9 cellular contexts compared by ENCODE assay signal in the genomic region with DNA sequence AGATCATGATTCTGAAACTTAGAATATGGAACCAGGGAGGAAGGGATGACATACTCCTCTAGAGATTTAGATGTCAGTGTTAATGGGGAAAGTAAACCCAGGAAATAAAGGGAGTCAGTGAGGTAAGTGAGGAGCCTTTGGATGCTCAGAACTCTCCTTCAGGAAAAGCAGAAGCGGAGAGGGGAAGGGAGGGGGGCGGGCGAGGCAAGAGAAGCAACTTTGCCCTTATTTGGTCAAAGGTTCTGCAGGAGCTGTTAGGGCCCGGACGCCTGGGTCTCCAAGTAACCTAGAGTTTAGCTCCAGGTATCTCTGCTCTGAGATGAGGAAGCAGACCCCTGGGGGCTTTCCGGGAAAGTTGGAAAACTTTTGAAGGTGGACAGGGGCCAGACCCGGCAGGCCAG. TPM values are rescaled to one million over a fixed set of nuclear protein-coding genes. Genes with fewer than 3 reads are reported as not detected.
A peak's percentile ranks its signal among the peaks of the same experiment; 100 is the strongest.
DNase-seq lines count a peak whose midpoint lies in the region; ATAC-seq, FAIRE-seq and TF ChIP-seq lines count a peak whose summit lies in the region.
"Had no signal": no experiment of that assay in that cellular context is flagged by ENCODE, and none has a peak within 500 bp of the region (broad histone marks: within the 10 kb centered on the region; RNA-seq: fewer than 3 reads in every experiment).

No MANE protein-coding gene starts in this region.

- SMC1A ChIA-PET in GM12878 (lab: Charles Lee; ENCODE audit: uncharacterized antibody, unreplicated experiment): interaction anchor here (7.1 kb wide), 1 partner anchor 20 kb away, joined by 50 read pairs; the partner anchor contains the start of gene SPAG7

- peak overlapping the region; percentile 96 for H3K4me3 ChIP-seq in GM12878

- peak overlapping the region; percentile 55 for H3K4me2 ChIP-seq in GM12878 (ENCODE audit: control insufficient read depth, insufficient read depth)

- H3K4me1 Mint-ChIP-seq in CD14-positive monocyte (peaks cover 65% of the 10 kb centered on the region), mesothelial cell of epicardium (peaks cover 41% of the 10 kb centered on the region)

- 0% methylated on average over 6 of the region's 7 CpGs for WGBS in GM12878 (ENCODE audit: insufficient coverage, insufficient replicate concordance, low lambda C conversion rate, missing lambda C conversion rate)

- intact Hi-C loops in CD14-positive monocyte (cut with micrococcal nuclease): loop anchor here in 1 of 2 donors (5.0 kb wide), 2 partner anchors 45 to 180 kb away; partner anchors contain the start of gene CHRNE
- intact Hi-C loops in GM12878 (cut with micrococcal nuclease; ENCODE audit: unreplicated experiment): no loop called here

- H3K27me3 ChIP-seq in GM12878 (replicated peaks in 1 of 2; ENCODE audit: control insufficient read depth in 2 of 2, insufficient read depth in 2 of 2, low read length in 1 of 2): no peaks in the 10 kb centered on the region

- FAIRE-seq in GM12878 (lab: Jason Lieb, UNC): no peak

- H3K27ac ChIP-seq in GM12878 (ENCODE audit: control insufficient read depth, insufficient read depth): peak overlapping the region; percentile 100

- H3K9me3 Mint-ChIP-seq in CD14-positive monocyte (no peaks in the 10 kb centered on the region), mesothelial cell of epicardium (no peaks in the 10 kb centered on the region)

- ATAC-seq in GM12878: no peak
- ATAC-seq in GM21825 (IDR thresholded peaks at IDR 0.05; ENCODE audit: unreplicated experiment): no peak

- peaks cover 51% of the 10 kb centered on the region for H3K4me1 ChIP-seq in GM12878 (ENCODE audit: control insufficient read depth, insufficient read depth, low read length)

- H3K9ac ChIP-seq in GM12878 (ENCODE audit: control insufficient read depth, insufficient read depth, low read length): peak overlapping the region; percentile 100

- H2AFZ ChIP-seq in GM12878 (ENCODE audit: control insufficient read depth, low read depth, low read length): no peak overlapping the region

- DNase-seq in CD14-positive monocyte (ENCODE audit: low spot score) (no peak), Kasumi-1 (lab: John Stamatoyannopoulos, UW) (peak; percentile 12 to 23), GM12878 (ENCODE audit: low read depth, low spot score) (no peak), mesothelial cell of epicardium (ENCODE audit: low spot score in 2 of 2, unreplicated experiment in 2 of 2) (no peak), NCI-H345 treated with DMSO at 0.1 percent for 48 hours (lab: John Stamatoyannopoulos, UW; ENCODE audit: unreplicated experiment) (no peak)
- DNase-seq in activated effector memory CD4-positive, alpha-beta T cell treated with anti-CD3 and anti-CD28 coated beads, Interleukin-2, amount 50 U/mL, for 16 hours: no peak
- no peak for DNase-seq in stimulated activated CD4-positive, alpha-beta T cell treated with anti-CD3 and anti-CD28 coated beads, Interleukin-12 subunit alpha, Interleukin-12 subunit beta, amount 100 ng/mL, for 4 hours

- POLR2A ChIA-PET in GM12878 (lab: Charles Lee): interaction anchor here (0.8 to 17.5 kb wide), 3 partner anchors 19 to 115 kb away, joined by 4 to 272 read pairs (median 5); partner anchors contain the start of genes INCA1, KIF1C and SPAG7

- RAD21 ChIA-PET in GM12878 (lab: Charles Lee; ENCODE audit: unreplicated experiment): interaction anchor here (0.7 to 9.8 kb wide), 5 partner anchors 7 to 44 kb away, joined by 3 to 73 read pairs (median 4); partner anchors contain the start of genes CAMTA2, CHRNE, RNF167 and SLC25A11

- TF ChIP-seq CTCF in CD14-positive monocyte (IDR thresholded peaks at IDR 0.05) (no peak), GM12878 (IDR thresholded peaks at IDR 0.05 in 2 of 3, conservative IDR thresholded peaks at IDR 0.05 in 1 of 3; ENCODE audit: control insufficient read depth in 2 of 3, extremely low read depth in 1 of 3, insufficient read depth in 1 of 3, low read depth in 3 of 3, low read length in 3 of 3) (no peak), mesothelial cell of epicardium (IDR thresholded peaks at IDR 0.05; ENCODE audit: unreplicated experiment) (no peak)

- TF ChIP-seq EP300 in GM12878 (IDR thresholded peaks at IDR 0.05; ENCODE audit: borderline replicate concordance in 1 of 2, control insufficient read depth in 1 of 2, low read depth in 2 of 2, low read length in 2 of 2): no peak

- TF ChIP-seq POLR2A in GM12878 (IDR thresholded peaks at IDR 0.05; ENCODE audit: low read depth, low read length): no peak

- CTCF ChIA-PET in GM12878 (lab: Yijun Ruan, JAX): interaction anchor here (1.0 to 3.3 kb wide), 3 partner anchors 19 to 38 kb away, joined by 4 to 13 read pairs (median 12); partner anchors contain the start of gene SPAG7

- peak overlapping the region; percentile 95 to 99 (median 97) for H3K27ac Mint-ChIP-seq in CD14-positive monocyte
- H3K27ac Mint-ChIP-seq in mesothelial cell of epicardium: peak overlapping the region; percentile 93

- H3K36me3 Mint-ChIP-seq in CD14-positive monocyte: peaks cover 40 to 47% of the 10 kb centered on the region in 2 donors
- peaks cover 8% of the 10 kb centered on the region for H3K36me3 Mint-ChIP-seq in mesothelial cell of epicardium

- peak overlapping the region; percentile 96 to 97 for H3K4me3 Mint-ChIP-seq in CD14-positive monocyte
- peak overlapping the region; percentile 93 for H3K4me3 Mint-ChIP-seq in mesothelial cell of epicardium

- peaks cover 77% of the 10 kb centered on the region for H3K79me2 ChIP-seq in GM12878 (ENCODE audit: control insufficient read depth, insufficient read depth, low read length)

- BruUV-seq in GM12878 (replicated peaks; lab: Mats Ljungman, UMichigan): no TSS peak

- peaks cover 5% of the 10 kb centered on the region for H4K20me1 ChIP-seq in GM12878 (ENCODE audit: control insufficient read depth, insufficient read depth)

- H3K36me3 ChIP-seq in GM12878 (ENCODE audit: control insufficient read depth in 2 of 2, insufficient read depth in 2 of 2, low read length in 1 of 2): peaks cover 20% of the 10 kb centered on the region in 2 experiments

- H3K27me3 Mint-ChIP-seq in CD14-positive monocyte (ENCODE audit: low read depth in 3 of 3): peaks cover 2 to 8% (median 3%) of the 10 kb centered on the region in 3 donors
- H3K27me3 Mint-ChIP-seq in mesothelial cell of epicardium (ENCODE audit: low read depth): no peaks in the 10 kb centered on the region

- in situ Hi-C loops in GM12878 (cut with MboI): no loop called here

- no peaks in the 10 kb centered on the region for H3K9me3 ChIP-seq in GM12878 (replicated peaks; ENCODE audit: control insufficient read depth, insufficient read depth, low read length)

- no peak for TF ChIP-seq RAD21 in GM12878 (IDR thresholded peaks at IDR 0.05; ENCODE audit: insufficient read depth, low read depth, low read length)

RNA-seq across cellular contexts. Expression of gene PFN1, which starts 1.3 kb away (rescaled TPM):
- polyA plus RNA-seq in CD14-positive monocyte (1,000 to 10,000 TPM; 1,582 to 1,613 TPM), GM12878 (2011; rRNA removed) (705 and 1,560 TPM in 2 replicates), GM12878 (2014; fragmentation: Illumina TruSeq; extraction: Trizol) (1,675 and 1,933 TPM in 2 replicates), GM12878 (2014; fragmentation: Nextera tagmentation; extraction: Ambion mirVana) (100 to 1,000 TPM; 154 to 558 TPM), GM12878 (2014; rRNA removed) (3,016 and 4,055 TPM in 2 replicates), GM12878 (2016; fragmentation: Nextera tagmentation; extraction: Ambion mirVana) (1,000 to 10,000 TPM; 3,739 to 3,892 TPM)
- 131 and 144 TPM in 2 replicates for total RNA-seq in GM12878 (2013; cell fraction: nucleolus; rRNA removed)
- total RNA-seq in GM12878 (2014; rRNA removed) (1,668 and 2,039 TPM in 2 replicates), GM12878 (2014; rRNA removed; fragmentation: Illumina TruSeq; extraction: Trizol) (812 and 920 TPM in 2 replicates), GM12878 (2021) (1,903 and 1,912 TPM in 2 replicates), mesothelial cell of epicardium (357 to 377 TPM (median 370 TPM) in 3 replicates)
- polyA plus RNA-seq in GM12878 (2011; ENCODE audit: low read depth): 909 TPM
- polyA plus RNA-seq in GM12878 (2011; cell fraction: cytosol; rRNA removed): 2,124 and 2,184 TPM in 2 replicates
- 1,008 and 1,226 TPM in 2 replicates for polyA plus RNA-seq in GM12878 (2011; cell fraction: nucleus; rRNA removed)
- polyA plus RNA-seq in GM12878 (2012): 1,629 and 1,984 TPM in 2 replicates
- 545 and 728 TPM in 2 replicates for polyA minus RNA-seq in GM12878 (2011; rRNA and poly(A)+ RNA removed)
- 829 and 978 TPM in 2 replicates for polyA minus RNA-seq in GM12878 (2011; cell fraction: cytosol; rRNA and poly(A)+ RNA removed)
- polyA minus RNA-seq in GM12878 (2011; cell fraction: nucleus; rRNA and poly(A)+ RNA removed): 245 and 466 TPM in 2 replicates

RNA-seq across cellular contexts. Expression of gene ENO3, which starts 3.9 kb away (rescaled TPM):
- under 1 TPM; 0.36 to 0.60 TPM for polyA plus RNA-seq in CD14-positive monocyte
- 24.4 and 27.3 TPM in 2 replicates for total RNA-seq in GM12878 (2013; cell fraction: nucleolus; rRNA removed)
- 10.4 and 11.1 TPM in 2 replicates for total RNA-seq in GM12878 (2014; rRNA removed)
- total RNA-seq in GM12878 (2014; rRNA removed; fragmentation: Illumina TruSeq; extraction: Trizol): 9.7 and 10.4 TPM in 2 replicates
- 24.4 and 28.4 TPM in 2 replicates for total RNA-seq in GM12878 (2021)
- polyA plus RNA-seq in GM12878 (2011; ENCODE audit: low read depth): 43.3 TPM
- polyA plus RNA-seq in GM12878 (2011; rRNA removed): 19.8 and 25.6 TPM in 2 replicates
- 24.3 and 32.1 TPM in 2 replicates for polyA plus RNA-seq in GM12878 (2011; cell fraction: cytosol; rRNA removed)
- 316 and 330 TPM in 2 replicates for polyA plus RNA-seq in GM12878 (2011; cell fraction: nucleus; rRNA removed)
- 39.6 and 43.1 TPM in 2 replicates for polyA plus RNA-seq in GM12878 (2012)
- 9.0 and 15.2 TPM in 2 replicates for polyA plus RNA-seq in GM12878 (2014; fragmentation: Illumina TruSeq; extraction: Trizol)
- polyA plus RNA-seq in GM12878 (2014; fragmentation: Nextera tagmentation; extraction: Ambion mirVana): 10 to 100 TPM in 1 of 2 experiments, 1 to 10 TPM in 1; 6.8 to 14.5 TPM
- polyA plus RNA-seq in GM12878 (2014; rRNA removed): 26.3 and 31.5 TPM in 2 replicates
- polyA plus RNA-seq in GM12878 (2016; fragmentation: Nextera tagmentation; extraction: Ambion mirVana): 10 to 100 TPM; 18.8 to 19.7 TPM
- polyA minus RNA-seq in GM12878 (2011; rRNA and poly(A)+ RNA removed): 8.6 and 14.5 TPM in 2 replicates
- 7.9 and 9.0 TPM in 2 replicates for polyA minus RNA-seq in GM12878 (2011; cell fraction: cytosol; rRNA and poly(A)+ RNA removed)
- polyA minus RNA-seq in GM12878 (2011; cell fraction: nucleus; rRNA and poly(A)+ RNA removed): 23.0 and 30.4 TPM in 2 replicates
- total RNA-seq in mesothelial cell of epicardium: 21.2 to 25.3 TPM (median 22.4 TPM) in 3 replicates

RNA-seq across cellular contexts. Expression of gene RNF167, which starts 6.9 kb away (rescaled TPM):
- polyA plus RNA-seq in CD14-positive monocyte: 10 to 100 TPM; 17.2 to 20.6 TPM
- 36.5 and 46.0 TPM in 2 replicates for total RNA-seq in GM12878 (2013; cell fraction: nucleolus; rRNA removed)
- 47.6 and 52.9 TPM in 2 replicates for total RNA-seq in GM12878 (2014; rRNA removed)
- total RNA-seq in GM12878 (2014; rRNA removed; fragmentation: Illumina TruSeq; extraction: Trizol): 57.4 and 63.9 TPM in 2 replicates
- 86.5 and 91.3 TPM in 2 replicates for total RNA-seq in GM12878 (2021)
- 69.5 TPM for polyA plus RNA-seq in GM12878 (2011; ENCODE audit: low read depth)
- 58.4 and 90.7 TPM in 2 replicates for polyA plus RNA-seq in GM12878 (2011; rRNA removed)
- 174 and 192 TPM in 2 replicates for polyA plus RNA-seq in GM12878 (2011; cell fraction: cytosol; rRNA removed)
- polyA plus RNA-seq in GM12878 (2011; cell fraction: nucleus; rRNA removed): 178 and 241 TPM in 2 replicates
- polyA plus RNA-seq in GM12878 (2012): 87.5 and 90.3 TPM in 2 replicates
- polyA plus RNA-seq in GM12878 (2014; fragmentation: Illumina TruSeq; extraction: Trizol): 132 and 147 TPM in 2 replicates
- polyA plus RNA-seq in GM12878 (2014; fragmentation: Nextera tagmentation; extraction: Ambion mirVana): 10 to 100 TPM; 33.6 to 35.3 TPM
- 87.1 and 87.9 TPM in 2 replicates for polyA plus RNA-seq in GM12878 (2014; rRNA removed)
- polyA plus RNA-seq in GM12878 (2016; fragmentation: Nextera tagmentation; extraction: Ambion mirVana): 10 to 100 TPM; 49.7 to 57.7 TPM
- 68.8 and 133 TPM in 2 replicates for polyA minus RNA-seq in GM12878 (2011; rRNA and poly(A)+ RNA removed)
- 54.1 and 60.8 TPM in 2 replicates for polyA minus RNA-seq in GM12878 (2011; cell fraction: cytosol; rRNA and poly(A)+ RNA removed)
- 41.7 and 74.5 TPM in 2 replicates for polyA minus RNA-seq in GM12878 (2011; cell fraction: nucleus; rRNA and poly(A)+ RNA removed)
- 72.3 to 74.6 TPM (median 73.1 TPM) in 3 replicates for total RNA-seq in mesothelial cell of epicardium

RNA-seq across cellular contexts. Expression of gene SLC25A11, which starts 7.2 kb away (rescaled TPM):
- polyA plus RNA-seq in CD14-positive monocyte (100 to 1,000 TPM; 111 to 138 TPM), GM12878 (2011; rRNA removed) (11.8 and 28.2 TPM in 2 replicates), GM12878 (2014; fragmentation: Illumina TruSeq; extraction: Trizol) (19.1 and 59.2 TPM in 2 replicates), GM12878 (2014; fragmentation: Nextera tagmentation; extraction: Ambion mirVana) (10 to 100 TPM in 1 of 2 experiments, 1 to 10 TPM in 1; 5.8 to 10.9 TPM), GM12878 (2014; rRNA removed) (70.9 and 72.5 TPM in 2 replicates), GM12878 (2016; fragmentation: Nextera tagmentation; extraction: Ambion mirVana) (100 to 1,000 TPM; 141 to 142 TPM)
- 39.8 and 41.2 TPM in 2 replicates for total RNA-seq in GM12878 (2013; cell fraction: nucleolus; rRNA removed)
- total RNA-seq in GM12878 (2014; rRNA removed) (82.7 and 91.4 TPM in 2 replicates), GM12878 (2014; rRNA removed; fragmentation: Illumina TruSeq; extraction: Trizol) (32.1 and 35.2 TPM in 2 replicates), GM12878 (2021) (73.7 and 82.2 TPM in 2 replicates), mesothelial cell of epicardium (52.5 to 54.2 TPM (median 53.9 TPM) in 3 replicates)
- 14.1 TPM for polyA plus RNA-seq in GM12878 (2011; ENCODE audit: low read depth)
- polyA plus RNA-seq in GM12878 (2011; cell fraction: cytosol; rRNA removed): 50.2 TPM in 2 replicates
- 59.6 and 63.5 TPM in 2 replicates for polyA plus RNA-seq in GM12878 (2011; cell fraction: nucleus; rRNA removed)
- polyA plus RNA-seq in GM12878 (2012): 33.1 and 38.0 TPM in 2 replicates
- 23.3 and 40.2 TPM in 2 replicates for polyA minus RNA-seq in GM12878 (2011; rRNA and poly(A)+ RNA removed)
- polyA minus RNA-seq in GM12878 (2011; cell fraction: cytosol; rRNA and poly(A)+ RNA removed): 12.2 and 13.4 TPM in 2 replicates
- 32.0 and 59.6 TPM in 2 replicates for polyA minus RNA-seq in GM12878 (2011; cell fraction: nucleus; rRNA and poly(A)+ RNA removed)

RNA-seq across cellular contexts. Expression of gene GP1BA, which starts 14.9 kb away (rescaled TPM):
- polyA plus RNA-seq in CD14-positive monocyte (under 1 TPM; 0.24 to 0.29 TPM), GM12878 (2011; rRNA removed) (not detected in 2 replicates), GM12878 (2014; fragmentation: Illumina TruSeq; extraction: Trizol) (0.25 and 0.59 TPM in 2 replicates), GM12878 (2014; fragmentation: Nextera tagmentation; extraction: Ambion mirVana) (under 1 TPM; 0.05 to 0.11 TPM), GM12878 (2014; rRNA removed) (0.28 and 0.43 TPM in 2 replicates), GM12878 (2016; fragmentation: Nextera tagmentation; extraction: Ambion mirVana) (under 1 TPM; 0.35 to 0.64 TPM)
- total RNA-seq in GM12878 (2013; cell fraction: nucleolus; rRNA removed): not detected in 2 replicates
- total RNA-seq in GM12878 (2014; rRNA removed) (0.06 and 0.49 TPM in 2 replicates), GM12878 (2014; rRNA removed; fragmentation: Illumina TruSeq; extraction: Trizol) (0.04 and 0.14 TPM in 2 replicates), GM12878 (2021) (0.67 and 0.74 TPM in 2 replicates), mesothelial cell of epicardium (not detected in 3 replicates)
- 1.9 TPM for polyA plus RNA-seq in GM12878 (2011; ENCODE audit: low read depth)
- polyA plus RNA-seq in GM12878 (2011; cell fraction: cytosol; rRNA removed): 0.03 and 0.12 TPM in 2 replicates
- polyA plus RNA-seq in GM12878 (2011; cell fraction: nucleus; rRNA removed): 0.04 and 0.07 TPM in 2 replicates
- polyA plus RNA-seq in GM12878 (2012): 1.1 and 2.5 TPM in 2 replicates
- polyA minus RNA-seq in GM12878 (2011; rRNA and poly(A)+ RNA removed): 0.15 and 0.26 TPM in 2 replicates
- polyA minus RNA-seq in GM12878 (2011; cell fraction: cytosol; rRNA and poly(A)+ RNA removed): not detected in 2 replicates
- polyA minus RNA-seq in GM12878 (2011; cell fraction: nucleus; rRNA and poly(A)+ RNA removed): not detected in 2 replicates
- total RNA-seq: HT1080 had no signal

Comparison
In these comparisons a context has a peak if more than half of its experiments do, and no peak if none do; other contexts are left out.
1. DNase-seq: peak in Kasumi-1 (2 of 2); none in CD14-positive monocyte (single experiment), GM12878 (single experiment), mesothelial cell of epicardium (0 of 2), NCI-H345 treated with DMSO at 0.1 percent for 48 hours (single experiment), activated effector memory CD4-positive, alpha-beta T cell treated with anti-CD3 and anti-CD28 coated beads, Interleukin-2, amount 50 U/mL, for 16 hours (single experiment) and stimulated activated CD4-positive, alpha-beta T cell treated with anti-CD3 and anti-CD28 coated beads, Interleukin-12 subunit alpha, Interleukin-12 subunit beta, amount 100 ng/mL, for 4 hours (single experiment).